Comparison of ENCODE assay signal across 28 cellular contexts in genomic region chr11:2233693-2234455, GRCh38. TPM values are rescaled to one million over a fixed set of nuclear protein-coding genes. Genes with fewer than 3 reads are reported as not detected.
DNase-seq lines count a peak whose midpoint lies in the region; ATAC-seq and TF ChIP-seq lines count a peak whose summit lies in the region.
"Had no signal": no experiment of that assay in that cellular context is flagged by ENCODE, and none has a peak within 500 bp of the region (broad histone marks: within the 10 kb centered on the region; RNA-seq: fewer than 3 reads in every experiment).

No MANE protein-coding gene starts in this region.

- no peak overlapping the region for H3K4me3 ChIP-seq in right atrium auricular region
- no peak overlapping the region for H3K4me3 ChIP-seq in lung
- no peak overlapping the region for H3K4me3 ChIP-seq in trophoblast cell (ENCODE audit: low read depth, low read length)
- H3K4me3 ChIP-seq: BLaER1, GM12878 had no signal

- no peaks in the 10 kb centered on the region for H3K79me2 ChIP-seq in trophoblast cell (ENCODE audit: control insufficient read depth, insufficient read depth, low read length, poor library complexity)

- no peak overlapping the region for H2BK12ac ChIP-seq in trophoblast cell (ENCODE audit: low read length)

- intact Hi-C loops in Right ventricle myocardium inferior (cut with DNase I), result no loop called here

- H3K4me2 ChIP-seq in trophoblast cell (ENCODE audit: low read length), result no peak overlapping the region
- H3K4me2 ChIP-seq: BLaER1 had no signal

- H3K4ac ChIP-seq in trophoblast cell (ENCODE audit: low read depth, low read length), result no peak overlapping the region

- no peak overlapping the region for H2BK120ac ChIP-seq in trophoblast cell (ENCODE audit: insufficient read depth, low read length, poor library complexity)

- H3K36me3 ChIP-seq in right atrium auricular region, result no peaks in the 10 kb centered on the region
- no peaks in the 10 kb centered on the region for H3K36me3 ChIP-seq in lung (ENCODE audit: control insufficient read depth in 2 of 2, insufficient read depth in 2 of 2, low read length in 2 of 2)
- no peaks in the 10 kb centered on the region for H3K36me3 ChIP-seq in trophoblast cell (ENCODE audit: control insufficient read depth in 1 of 2, insufficient read depth in 2 of 2, low read length in 2 of 2)
- H3K36me3 ChIP-seq: BE2C, BLaER1 had no signal

- H3K27ac ChIP-seq in right atrium auricular region (no peak overlapping the region), lung (ENCODE audit: low read depth in 1 of 2, low read length in 1 of 2) (no peak overlapping the region), trophoblast cell (ENCODE audit: low read depth, low read length) (no peak overlapping the region)
- H3K27ac ChIP-seq: BLaER1 had no signal

- no peak overlapping the region for H3K9ac ChIP-seq in trophoblast cell (ENCODE audit: low read length)
- H3K9ac ChIP-seq: BLaER1 had no signal

- no peak overlapping the region for H3K23ac ChIP-seq in trophoblast cell (ENCODE audit: low read length)

- H3K79me1 ChIP-seq in trophoblast cell (ENCODE audit: low read length), result no peaks in the 10 kb centered on the region

- H3K18ac ChIP-seq in trophoblast cell (ENCODE audit: low read length), result no peak overlapping the region

- H2AFZ ChIP-seq in trophoblast cell (ENCODE audit: insufficient read depth, low read length, poor library complexity), result no peak overlapping the region

- ATAC-seq in Right ventricle myocardium inferior, result no peak
- no peak for ATAC-seq in lung (ENCODE audit: insufficient read depth, low FRiP score)
- no peak for ATAC-seq in GM21737 (IDR thresholded peaks at IDR 0.05; ENCODE audit: unreplicated experiment)
- ATAC-seq: GM12878 had no signal

- no peak overlapping the region for H2BK5ac ChIP-seq in trophoblast cell (ENCODE audit: low read depth, low read length, poor library complexity)

- no peak overlapping the region for H4K8ac ChIP-seq in trophoblast cell (ENCODE audit: low read depth, low read length)

- TF ChIP-seq CTCF in right atrium auricular region (IDR thresholded peaks at IDR 0.05) (no peak), lung (IDR thresholded peaks at IDR 0.05; ENCODE audit: control extremely low read depth, extremely low read depth) (no peak)

- no peak overlapping the region for H2AK5ac ChIP-seq in trophoblast cell (ENCODE audit: low read length)

- H3K4me1 ChIP-seq in right atrium auricular region (no peaks in the 10 kb centered on the region), lung (ENCODE audit: control insufficient read depth in 2 of 2, insufficient read depth in 2 of 2, low read length in 2 of 2) (peaks cover 0 to 4% of the 10 kb centered on the region in 2 donors), trophoblast cell (ENCODE audit: control insufficient read depth in 1 of 2, insufficient read depth in 2 of 2, low read length in 2 of 2) (no peaks in the 10 kb centered on the region)
- H3K4me1 ChIP-seq: BE2C, BLaER1 had no signal

- H4K91ac ChIP-seq in trophoblast cell (ENCODE audit: low read depth, low read length), result no peak overlapping the region

- no peak overlapping the region for H3K14ac ChIP-seq in trophoblast cell (ENCODE audit: low read length)

- no peak overlapping the region for H4K12ac ChIP-seq in trophoblast cell (ENCODE audit: low read depth, low read length)

- peaks cover 4 to 18% of the 10 kb centered on the region in 2 donors for H3K9me3 ChIP-seq in right atrium auricular region
- peaks cover 2 to 6% of the 10 kb centered on the region in 2 donors for H3K9me3 ChIP-seq in lung (ENCODE audit: control insufficient read depth in 2 of 2, insufficient read depth in 1 of 2, low read length in 1 of 2)
- H3K9me3 ChIP-seq in trophoblast cell (ENCODE audit: insufficient read depth, low read depth, low read length), result peaks cover 3% of the 10 kb centered on the region
- H3K9me3 ChIP-seq: BE2C had no signal

- H3K27me3 ChIP-seq in right atrium auricular region (no peaks in the 10 kb centered on the region), lung (ENCODE audit: control insufficient read depth, insufficient read depth) (no peaks in the 10 kb centered on the region), trophoblast cell (ENCODE audit: insufficient read depth, low read length) (no peaks in the 10 kb centered on the region)
- H3K27me3 ChIP-seq: BE2C, BLaER1 had no signal

- 88 to 94% methylated on average over 10 of the region's 10 CpGs for WGBS in lung, 2 donors
- WGBS in trophoblast cell (ENCODE audit: extremely low coverage, insufficient coverage, insufficient read length), result no CpG with 5 or more reads among the region's 10 CpGs

- peak; percentile 52 for DNase-seq in right atrium auricular region (ENCODE audit: low spot score)
- no peak for DNase-seq in Right ventricle myocardium inferior (ENCODE audit: missing footprints)
- DNase-seq in lung (ENCODE audit: low spot score), result peak; percentile 26
- peak; percentile 93 to 95 for DNase-seq in trophoblast cell
- DNase-seq in NCI-H82 treated with DMSO at 0.1 percent for 48 hours (lab: John Stamatoyannopoulos, UW; ENCODE audit: unreplicated experiment), result no peak
- no peak for DNase-seq in activated CD4-positive, CD25-positive, alpha-beta regulatory T cell (lab: John Stamatoyannopoulos, UW)
- DNase-seq: 8988T; ACHN; BE2C; C1 segment of cervical spinal cord; CD4-positive, alpha-beta memory T cell; CD4-positive, CD25-positive, alpha-beta regulatory T cell; CD8-positive, alpha-beta memory T cell; COR-L47; DMS 273 treated with DMSO at 0.1 percent for 48 hours; DMS153; DMS53; DMS79; DND-41; EL; GDM1 had no signal

RNA-seq across cellular contexts. Expression of gene ASCL2, which starts 36.5 kb away (rescaled TPM):
- total RNA-seq in right atrium auricular region (under 1 TPM in 1 of 2 donors, not detected in 1; 0.51 TPM), Right ventricle myocardium inferior (0.24 TPM), lung (1 to 10 TPM in 1 of 2 donors, not detected in 1; 2.4 TPM)
- polyA plus RNA-seq in lung, result 1 to 10 TPM in 1 of 2 donors, under 1 TPM in 1; 0.94 to 2.2 TPM
- polyA plus RNA-seq in trophoblast cell (2013), result 0.59 and 0.60 TPM in 2 replicates
- total RNA-seq: A673, Daoy, G401, GM12878 had no signal
- polyA plus RNA-seq: AG04450, GM12878 had no signal

Comparison
In these comparisons a context has a peak if more than half of its experiments do, and no peak if none do; other contexts are left out.
1. DNase-seq: peak in right atrium auricular region (single experiment), lung (single experiment) and trophoblast cell (2 of 2); none in Right ventricle myocardium inferior (single experiment), NCI-H82 treated with DMSO at 0.1 percent for 48 hours (single experiment) and activated CD4-positive, CD25-positive, alpha-beta regulatory T cell (0 of 4).